Comparison of ENCODE assay signal across 9 cellular contexts in the genomic region with DNA sequence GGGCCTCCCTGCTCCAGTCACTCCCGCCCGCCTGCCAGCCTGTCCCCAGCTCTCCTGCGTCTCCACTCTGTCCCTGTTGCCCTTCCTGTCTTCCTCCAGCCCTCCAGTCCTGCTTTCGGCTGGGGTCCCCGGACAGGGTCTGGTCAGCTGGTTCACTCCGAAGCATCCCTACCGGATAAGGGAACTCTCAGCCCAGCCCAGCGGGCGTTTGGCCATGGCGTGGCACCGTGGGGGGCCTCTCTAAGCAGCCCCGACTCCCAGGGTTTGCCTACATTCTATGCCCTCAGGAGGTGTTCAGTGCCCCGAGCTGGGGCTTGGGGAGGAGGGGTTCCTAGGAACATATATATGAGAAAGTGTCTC.
DNase-seq lines count a peak whose midpoint lies in the region; ATAC-seq and TF ChIP-seq lines count a peak whose summit lies in the region.
"Had no signal": no experiment of that assay in that cellular context is flagged by ENCODE, and none has a peak within 500 bp of the region (broad histone marks: within the 10 kb centered on the region; RNA-seq: fewer than 3 reads in every experiment).

No MANE protein-coding gene starts in this region.

- no peaks in the 10 kb centered on the region for H3K27me3 ChIP-seq in HAP-1 (ENCODE audit: low read depth)
- H3K27me3 ChIP-seq in layer of hippocampus (ENCODE audit: control insufficient read depth, insufficient read depth, low read length): no peaks in the 10 kb centered on the region
- H3K27me3 ChIP-seq in spleen (replicated peaks in 1 of 7): peaks cover 0 to 6% (median 0%) of the 10 kb centered on the region in 7 donors
- H3K27me3 ChIP-seq: cardiac muscle cell had no signal

- no peaks in the 10 kb centered on the region for H3K36me3 Mint-ChIP-seq in brain

- H3K27ac ChIP-seq in layer of hippocampus (ENCODE audit: low read depth, low read length): peak overlapping the region; percentile 66
- peak overlapping the region in 7 of 8 donors; percentile 29 to 80 (median 68) for H3K27ac ChIP-seq in spleen
- H3K27ac ChIP-seq: cardiac muscle cell had no signal

- peaks cover 38% of the 10 kb centered on the region for H3K4me1 Mint-ChIP-seq in brain

- intact Hi-C loops in spleen (cut with DNase I; ENCODE audit: low total_unique reads): loop anchor here (10.0 kb wide), 1 partner anchor 249 kb away; a partner anchor contains a TSS

- in situ Hi-C loops in HAP-1 (cut with MboI; ENCODE audit: low sequenced_read_pairs): loop anchor here (10.0 kb wide), 1 partner anchor 259 kb away; no protein-coding TSS in a partner anchor

- TF ChIP-seq CTCF in brain (conservative IDR thresholded peaks at IDR 0.05) (no peak), spleen (IDR thresholded peaks at IDR 0.05 in 8 of 11, conservative IDR thresholded peaks at IDR 0.05 in 3 of 11) (peak in 1 of 11 experiments; percentile 1)

- H3K27me3 Mint-ChIP-seq in brain: no peaks in the 10 kb centered on the region

- no peaks in the 10 kb centered on the region for H3K36me3 ChIP-seq in HAP-1 (replicated peaks)
- H3K36me3 ChIP-seq in spleen: no peaks in the 10 kb centered on the region
- H3K36me3 ChIP-seq: cardiac muscle cell had no signal

- H3K4me3 ChIP-seq in HAP-1 (peak overlapping the region; percentile 22), spleen (peak overlapping the region in 4 of 8 donors; percentile 9 to 58 (median 31))
- H3K4me3 ChIP-seq: cardiac muscle cell had no signal

- no peaks in the 10 kb centered on the region for H3K9me3 ChIP-seq in HAP-1
- no peaks in the 10 kb centered on the region for H3K9me3 ChIP-seq in spleen

- no peak for ATAC-seq in HG03135 (IDR thresholded peaks at IDR 0.05; ENCODE audit: unreplicated experiment)

- TF ChIP-seq POLR2A in spleen (IDR thresholded peaks at IDR 0.05): no peak

- 20 to 35% (median 32%) methylated on average over 11 to 13 of the region's 13 CpGs for WGBS in spleen, 5 donors

- peak overlapping the region in 2 of 5 experiments; percentile 50 to 76 for H3K27ac Mint-ChIP-seq in brain

- DNase-seq in HAP-1 (ENCODE audit: low spot score in 2 of 2) (no peak), spleen (no peak), DMS53 treated with DMSO at 0.1 percent for 48 hours (lab: John Stamatoyannopoulos, UW; ENCODE audit: unreplicated experiment) (no peak), NCI-H1105 treated with DMSO at 0.1 percent for 48 hours (lab: John Stamatoyannopoulos, UW) (no peak)
- no peak for DNase-seq in activated effector memory CD4-positive, alpha-beta T cell treated with Interleukin-2 at 50 U/mL for 16 hours

- H3K9me3 Mint-ChIP-seq in brain: peaks cover 0 to 5% (median 0%) of the 10 kb centered on the region in 5 experiments

- H3K4me3 Mint-ChIP-seq in brain: peak overlapping the region in 4 of 5 experiments; percentile 3 to 72 (median 66)

- peaks cover 4% of the 10 kb centered on the region; the same call in 1 of the 2 replicates for H3K4me1 ChIP-seq in HAP-1
- peaks cover 4 to 58% (median 30%) of the 10 kb centered on the region in 6 donors for H3K4me1 ChIP-seq in spleen
